In the genomic region with DNA sequence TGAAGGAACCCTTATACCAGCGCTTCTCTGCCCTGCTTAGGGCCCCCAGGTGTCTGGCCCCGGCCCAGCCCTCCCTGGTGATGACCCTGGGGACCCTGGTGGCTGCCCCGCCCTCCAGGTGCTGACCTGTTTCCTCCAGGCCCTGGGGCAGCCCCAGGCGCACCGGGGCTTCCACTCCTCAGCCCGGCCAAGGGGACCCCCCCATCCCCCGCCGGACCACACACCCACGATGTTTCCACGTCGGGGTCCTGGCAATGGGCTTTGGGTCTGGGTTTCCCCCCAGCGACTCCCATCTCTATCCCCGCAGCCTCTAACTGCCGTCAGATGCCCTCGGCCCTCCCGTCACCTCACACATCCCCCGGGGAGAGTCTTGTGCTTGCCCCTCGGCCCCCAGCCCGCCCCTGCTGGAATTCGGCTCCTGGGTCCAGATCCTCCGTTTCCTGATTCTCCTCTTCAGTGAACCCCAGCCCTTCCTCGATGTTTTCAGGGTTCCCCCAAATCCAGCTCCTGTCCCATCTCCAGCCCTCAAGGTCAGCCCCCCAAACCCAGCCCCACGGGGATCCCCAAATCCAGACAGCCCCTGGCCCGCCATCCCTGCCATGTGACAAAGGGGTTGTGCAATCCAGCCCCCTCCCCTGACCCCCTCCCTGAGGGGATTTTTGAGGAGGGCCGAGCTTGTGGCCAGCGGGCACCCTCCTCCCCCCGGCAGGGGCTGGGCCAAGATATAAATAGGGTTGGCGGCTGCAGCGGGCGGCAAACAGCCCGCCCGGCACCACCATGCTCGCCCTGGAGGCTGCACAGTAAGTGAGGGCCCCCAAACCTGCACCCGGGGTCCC, we compare ENCODE assay signal across 12 cellular contexts. TPM values are rescaled to one million over a fixed set of nuclear protein-coding genes. Genes with fewer than 3 reads are reported as not detected.
A peak's percentile ranks its signal among the peaks of the same experiment; 100 is the strongest.
DNase-seq lines count a peak whose midpoint lies in the region; ATAC-seq and TF ChIP-seq lines count a peak whose summit lies in the region.
"Had no signal": no experiment of that assay in that cellular context is flagged by ENCODE, and none has a peak within 500 bp of the region (broad histone marks: within the 10 kb centered on the region; RNA-seq: fewer than 3 reads in every experiment).

Gene SPIB (plus strand): TSS at position 753 of the 836 bp plus-strand sequence. CDS start 25 bp downstream, at position 778.

- H3K79me2 ChIP-seq in hepatocyte = no peaks in the 10 kb centered on the region

- H4K20me1 ChIP-seq in hepatocyte (ENCODE audit: insufficient read depth, poor library complexity, severe bottlenecking) = no peaks in the 10 kb centered on the region

- H3K36me3 ChIP-seq in hepatocyte (replicated peaks; ENCODE audit: insufficient read depth, low read depth) = no peaks in the 10 kb centered on the region
- H3K36me3 ChIP-seq: upper lobe of left lung had no signal

- peaks cover 26% of the 10 kb centered on the region for H3K27me3 ChIP-seq in hepatocyte

- no peaks in the 10 kb centered on the region for H3K9me2 ChIP-seq in hepatocyte (replicated peaks; ENCODE audit: insufficient read depth)

- H3K27me3 Mint-ChIP-seq in activated T-cell treated with anti-CD3 and anti-CD28 coated beads, Interleukin-2, amount 50 U/mL, for 72 hours (ENCODE audit: low read depth) = peaks cover 25% of the 10 kb centered on the region

- ATAC-seq in activated T-cell treated with anti-CD3 and anti-CD28 coated beads, Interleukin-2, amount 50 U/mL, for 72 hours (replicated peaks in 1 of 2) = peak in 1 of 2 donors; percentile 7
- peak; percentile 10 for ATAC-seq in stimulated activated naive CD8-positive, alpha-beta T cell treated with anti-CD3 and anti-CD28 coated beads, Interleukin-15, Interleukin-2, amounts not matched to agents 100 U/mL and 50 U/mL, for 24 hours

- H3K9me3 Mint-ChIP-seq in activated T-cell treated with anti-CD3 and anti-CD28 coated beads, Interleukin-2, amount 50 U/mL, for 72 hours = peaks cover 0 to 3% of the 10 kb centered on the region in 2 donors
- H3K9me3 Mint-ChIP-seq: T-helper 1 cell treated with Interleukin-12 subunit alpha and Interleukin-12 subunit beta and Interleukin-4 antibody, amounts not matched to agents 30 μg/mL and 1 μg/mL, for 36 hours had no signal

- no peak within 1 kb of the TSS for H3K27ac Mint-ChIP-seq in activated T-cell treated with anti-CD3 and anti-CD28 coated beads, Interleukin-2, amount 50 U/mL, for 72 hours
- H3K27ac Mint-ChIP-seq: T-helper 1 cell treated with Interleukin-12 subunit alpha and Interleukin-12 subunit beta and Interleukin-4 antibody, amounts not matched to agents 30 μg/mL and 1 μg/mL, for 36 hours had no signal

- WGBS in hepatocyte (ENCODE audit: low lambda C conversion rate, missing lambda C conversion rate) = 30% methylated on average over 26 of the region's 34 CpGs

- H2AFZ ChIP-seq in hepatocyte = no peak within 1 kb of the TSS

- peaks cover 30% of the 10 kb centered on the region for H3K4me1 Mint-ChIP-seq in activated T-cell treated with anti-CD3 and anti-CD28 coated beads, Interleukin-2, amount 50 U/mL, for 72 hours (ENCODE audit: low read depth)

- peaks cover 7% of the 10 kb centered on the region for H3K4me1 ChIP-seq in hepatocyte (ENCODE audit: insufficient read depth)

- peaks cover 8 to 12% of the 10 kb centered on the region in 2 donors for H3K36me3 Mint-ChIP-seq in activated T-cell treated with anti-CD3 and anti-CD28 coated beads, Interleukin-2, amount 50 U/mL, for 72 hours (ENCODE audit: insufficient read depth in 2 of 2)

- no peaks in the 10 kb centered on the region for H3K9me3 ChIP-seq in hepatocyte (ENCODE audit: low read depth)
- H3K9me3 ChIP-seq: upper lobe of left lung had no signal

- no peak within 1 kb of the TSS for H3K4me2 ChIP-seq in hepatocyte

- H3K27ac ChIP-seq in hepatocyte = no peak within 1 kb of the TSS
- H3K27ac ChIP-seq: upper lobe of left lung had no signal

- H3K4me3 ChIP-seq in hepatocyte = no peak within 1 kb of the TSS
- H3K4me3 ChIP-seq: upper lobe of left lung had no signal

- no peak for DNase-seq in activated T-cell treated with anti-CD3 and anti-CD28 coated beads, Interleukin-2, amount 50 U/mL, for 72 hours
- DNase-seq in activated T-cell treated with anti-CD3 and anti-CD28 coated beads, Interleukin-2, amount 50 U/mL, for 1 hour = no peak
- peak; percentile 78 for DNase-seq in NAMALWA (ENCODE audit: low spot score)
- DNase-seq in hepatocyte (ENCODE audit: low spot score) = peak; percentile 12
- peak; percentile 42 for DNase-seq in stimulated activated naive CD8-positive, alpha-beta T cell treated with anti-CD3 and anti-CD28 coated beads, Interleukin-15, Interleukin-2, amounts not matched to agents 100 U/mL and 50 U/mL, for 24 hours
- no peak for DNase-seq in NCI-H187 treated with DMSO at 0.1 percent for 48 hours (lab: John Stamatoyannopoulos, UW)
- DNase-seq in HCEC 1CT = no peak
- DNase-seq in NCI-H748 treated with DMSO at 0.1 percent for 48 hours (lab: John Stamatoyannopoulos, UW) = no peak
- DNase-seq: activated CD8-positive, alpha-beta memory T cell treated with anti-CD3 and anti-CD28 coated beads, Interleukin-2, amount 50 U/mL, for 4 hours; kidney glomerular epithelial cell had no signal

- peak within 1 kb of the TSS; percentile 9 to 49 for H3K4me3 Mint-ChIP-seq in activated T-cell treated with anti-CD3 and anti-CD28 coated beads, Interleukin-2, amount 50 U/mL, for 72 hours
- H3K4me3 Mint-ChIP-seq: T-helper 1 cell treated with Interleukin-12 subunit alpha and Interleukin-12 subunit beta and Interleukin-4 antibody, amounts not matched to agents 30 μg/mL and 1 μg/mL, for 36 hours had no signal

- TF ChIP-seq CTCF in hepatocyte (IDR thresholded peaks at IDR 0.05; ENCODE audit: poor library complexity) = no peak

RNA-seq across cellular contexts. Expression of gene SPIB, which starts in this region (rescaled TPM):
- total RNA-seq in activated T-cell treated with anti-CD3 and anti-CD28 coated beads, Interleukin-2, amount 50 U/mL, for 72 hours = 1 to 10 TPM; 1.6 to 2.1 TPM
- total RNA-seq in hepatocyte = 2.8 TPM in 2 replicates
- polyA plus RNA-seq in hepatocyte = 0.63 and 1.7 TPM in 2 replicates

Comparison
In these comparisons a context has a peak if more than half of its experiments do, and no peak if none do; other contexts are left out.
1. DNase-seq: peak in NAMALWA (single experiment), hepatocyte (single experiment) and stimulated activated naive CD8-positive, alpha-beta T cell treated with anti-CD3 and anti-CD28 coated beads, Interleukin-15, Interleukin-2, amounts not matched to agents 100 U/mL and 50 U/mL, for 24 hours (single experiment); none in activated T-cell treated with anti-CD3 and anti-CD28 coated beads, Interleukin-2, amount 50 U/mL, for 72 hours (0 of 2), activated T-cell treated with anti-CD3 and anti-CD28 coated beads, Interleukin-2, amount 50 U/mL, for 1 hour (single experiment), NCI-H187 treated with DMSO at 0.1 percent for 48 hours (single experiment), HCEC 1CT (single experiment) and NCI-H748 treated with DMSO at 0.1 percent for 48 hours (single experiment).